7 cellular contexts compared by ENCODE assay signal in the genomic region with DNA sequence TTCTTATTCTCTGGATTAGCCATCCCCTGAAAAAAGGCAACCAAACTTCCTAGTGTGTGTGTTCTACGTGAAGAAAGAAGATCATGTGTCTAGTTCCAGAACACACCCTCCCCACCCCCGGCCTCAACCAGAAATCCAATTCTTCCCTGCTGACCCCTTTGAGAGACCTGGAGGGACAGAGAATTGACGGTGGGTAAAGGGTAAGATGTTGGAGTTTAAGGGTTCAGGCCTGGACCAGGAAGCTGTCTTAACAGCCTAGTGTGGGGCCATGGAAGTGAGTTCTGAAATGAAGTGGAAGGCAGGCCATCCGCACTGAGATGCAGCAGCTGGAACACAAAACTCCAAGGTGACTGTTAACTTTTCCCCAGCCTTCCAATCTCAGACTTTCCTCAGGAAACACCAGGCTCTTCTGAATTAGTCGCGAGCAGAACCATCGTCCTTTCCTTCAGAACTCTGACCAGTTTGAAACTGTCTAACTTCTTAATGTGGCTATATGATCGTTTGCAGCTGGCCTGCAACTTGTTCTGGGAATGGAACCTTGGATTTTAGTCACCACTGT. TPM values are rescaled to one million over a fixed set of nuclear protein-coding genes. Genes with fewer than 3 reads are reported as not detected.
DNase-seq lines count a peak whose midpoint lies in the region; ATAC-seq lines count a peak whose summit lies in the region.

No MANE protein-coding gene starts in this region.

- no peaks in the 10 kb centered on the region for H3K27me3 Mint-ChIP-seq in IgD-negative memory B cell
- no peaks in the 10 kb centered on the region for H3K27me3 Mint-ChIP-seq in activated naive CD8-positive, alpha-beta T cell treated with anti-CD3 and anti-CD28 coated beads, Interleukin-2, amount 50 U/mL, for 24 hours
- peaks cover 3 to 6% (median 5%) of the 10 kb centered on the region in 3 donors for H3K27me3 Mint-ChIP-seq in immature natural killer cell (ENCODE audit: low read depth in 3 of 3)

- H3K4me1 Mint-ChIP-seq in IgD-negative memory B cell, result peaks cover 43 to 48% (median 47%) of the 10 kb centered on the region in 3 donors
- peaks cover 56% of the 10 kb centered on the region for H3K4me1 Mint-ChIP-seq in activated naive CD8-positive, alpha-beta T cell treated with anti-CD3 and anti-CD28 coated beads, Interleukin-2, amount 50 U/mL, for 24 hours
- peaks cover 45 to 52% of the 10 kb centered on the region in 2 donors for H3K4me1 Mint-ChIP-seq in immature natural killer cell

- peak overlapping the region; percentile 77 for H3K27ac ChIP-seq in substantia nigra (ENCODE audit: low read depth, low read length, poor library complexity, severe bottlenecking)

- H3K9me3 Mint-ChIP-seq in IgD-negative memory B cell, result no peaks in the 10 kb centered on the region
- H3K9me3 Mint-ChIP-seq in activated naive CD8-positive, alpha-beta T cell treated with anti-CD3 and anti-CD28 coated beads, Interleukin-2, amount 50 U/mL, for 24 hours, result no peaks in the 10 kb centered on the region
- H3K9me3 Mint-ChIP-seq in immature natural killer cell, result no peaks in the 10 kb centered on the region

- H3K27ac Mint-ChIP-seq in IgD-negative memory B cell (peak overlapping the region; percentile 61 to 96 (median 86)), immature natural killer cell (peak overlapping the region; percentile 93 to 96 (median 95))
- peak overlapping the region; percentile 100 for H3K27ac Mint-ChIP-seq in activated naive CD8-positive, alpha-beta T cell treated with anti-CD3 and anti-CD28 coated beads, Interleukin-2, amount 50 U/mL, for 24 hours

- H3K36me3 Mint-ChIP-seq in IgD-negative memory B cell (peaks cover 5% of the 10 kb centered on the region), immature natural killer cell (peaks cover 11 to 32% (median 30%) of the 10 kb centered on the region in 3 donors)
- peaks cover 46% of the 10 kb centered on the region for H3K36me3 Mint-ChIP-seq in activated naive CD8-positive, alpha-beta T cell treated with anti-CD3 and anti-CD28 coated beads, Interleukin-2, amount 50 U/mL, for 24 hours (ENCODE audit: low read depth)

- no peak for ATAC-seq in activated naive CD8-positive, alpha-beta T cell treated with anti-CD3 and anti-CD28 coated beads, Interleukin-2, amount 50 U/mL, for 24 hours
- ATAC-seq in GM21737 (IDR thresholded peaks at IDR 0.05; ENCODE audit: unreplicated experiment) (no peak), esophagus mucosa (no peak)

- DNase-seq in activated naive CD8-positive, alpha-beta T cell treated with anti-CD3 and anti-CD28 coated beads, Interleukin-2, amount 50 U/mL, for 24 hours, result no peak
- no peak for DNase-seq in immature natural killer cell
- DNase-seq in substantia nigra (lab: John Stamatoyannopoulos, UW), result peak in 1 of 49 donors; percentile 23
- DNase-seq in NCI-H524 (lab: John Stamatoyannopoulos, UW), result no peak

- H3K4me3 Mint-ChIP-seq in IgD-negative memory B cell (peak overlapping the region; percentile 91 to 98 (median 95)), immature natural killer cell (peak overlapping the region; percentile 94 to 99 (median 99))
- H3K4me3 Mint-ChIP-seq in activated naive CD8-positive, alpha-beta T cell treated with anti-CD3 and anti-CD28 coated beads, Interleukin-2, amount 50 U/mL, for 24 hours, result peak overlapping the region; percentile 97

RNA-seq across cellular contexts. Expression of a gene that starts 0.8 kb away (rescaled TPM):
- polyA plus RNA-seq in IgD-negative memory B cell (4,003 TPM), immature natural killer cell (1,000 to 10,000 TPM in 2 of 3 donors, 100 to 1,000 TPM in 1; 866 to 2,929 (median 2,010) TPM)
- 2,683 TPM for total RNA-seq in esophagus mucosa
